Comparison of ENCODE assay signal across 1 cellular context in the genomic region with DNA sequence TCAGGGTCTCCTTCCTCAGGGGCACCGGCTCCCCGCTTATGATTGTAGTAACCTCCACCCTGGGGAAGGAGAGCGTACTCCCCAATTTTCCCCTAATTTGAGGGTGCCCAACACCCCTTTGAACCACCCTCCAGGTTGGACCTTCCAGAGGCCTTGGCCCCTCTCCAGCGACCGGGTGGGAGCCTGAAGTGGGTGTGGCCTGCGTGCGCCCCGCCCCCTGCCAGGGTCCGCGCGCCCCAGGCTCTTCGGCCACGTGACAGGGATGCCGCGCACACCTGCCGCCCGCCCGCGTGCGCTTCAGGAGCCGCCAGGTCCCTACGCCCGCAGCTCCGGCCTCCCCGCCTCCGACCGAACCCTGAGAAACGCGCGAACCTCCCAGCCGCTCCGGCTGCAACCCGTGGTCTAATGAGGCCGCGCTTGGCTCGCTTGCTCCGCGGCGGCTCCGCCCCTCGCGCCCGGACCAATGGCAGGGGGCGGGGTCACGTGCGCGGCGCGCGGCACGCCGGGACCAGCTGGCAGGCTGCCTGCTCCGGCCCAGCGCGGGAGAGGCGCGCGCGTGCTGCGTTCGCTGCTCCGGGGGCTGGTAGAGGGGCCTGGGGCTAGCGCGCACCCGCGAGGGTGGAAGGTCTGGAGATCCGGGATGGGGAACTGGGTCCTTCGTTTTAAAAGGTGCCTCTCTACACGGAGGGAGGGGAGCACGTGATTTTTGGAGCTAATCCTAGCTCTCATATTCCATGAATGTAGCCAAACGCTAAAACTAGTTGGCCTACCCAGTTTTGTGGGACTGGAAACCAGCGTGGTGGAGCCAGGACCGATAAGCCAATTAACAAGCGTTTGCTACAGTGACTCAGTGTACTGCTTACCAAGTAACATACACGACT.
A peak's percentile ranks its signal among the peaks of the same experiment; 100 is the strongest.
TF ChIP-seq lines count a peak whose summit lies in the region.

A gene (minus strand): TSS at position 404 of the 881 bp plus-strand sequence. CDS start 618 bp downstream, outside the sequence.

TF ChIP-seq in HepG2, 621 proteins besides CTCF, POLR2A, EP300 and RAD21 (continued from another document and continues in another):
- TF ChIP-seq, protein P1, sequence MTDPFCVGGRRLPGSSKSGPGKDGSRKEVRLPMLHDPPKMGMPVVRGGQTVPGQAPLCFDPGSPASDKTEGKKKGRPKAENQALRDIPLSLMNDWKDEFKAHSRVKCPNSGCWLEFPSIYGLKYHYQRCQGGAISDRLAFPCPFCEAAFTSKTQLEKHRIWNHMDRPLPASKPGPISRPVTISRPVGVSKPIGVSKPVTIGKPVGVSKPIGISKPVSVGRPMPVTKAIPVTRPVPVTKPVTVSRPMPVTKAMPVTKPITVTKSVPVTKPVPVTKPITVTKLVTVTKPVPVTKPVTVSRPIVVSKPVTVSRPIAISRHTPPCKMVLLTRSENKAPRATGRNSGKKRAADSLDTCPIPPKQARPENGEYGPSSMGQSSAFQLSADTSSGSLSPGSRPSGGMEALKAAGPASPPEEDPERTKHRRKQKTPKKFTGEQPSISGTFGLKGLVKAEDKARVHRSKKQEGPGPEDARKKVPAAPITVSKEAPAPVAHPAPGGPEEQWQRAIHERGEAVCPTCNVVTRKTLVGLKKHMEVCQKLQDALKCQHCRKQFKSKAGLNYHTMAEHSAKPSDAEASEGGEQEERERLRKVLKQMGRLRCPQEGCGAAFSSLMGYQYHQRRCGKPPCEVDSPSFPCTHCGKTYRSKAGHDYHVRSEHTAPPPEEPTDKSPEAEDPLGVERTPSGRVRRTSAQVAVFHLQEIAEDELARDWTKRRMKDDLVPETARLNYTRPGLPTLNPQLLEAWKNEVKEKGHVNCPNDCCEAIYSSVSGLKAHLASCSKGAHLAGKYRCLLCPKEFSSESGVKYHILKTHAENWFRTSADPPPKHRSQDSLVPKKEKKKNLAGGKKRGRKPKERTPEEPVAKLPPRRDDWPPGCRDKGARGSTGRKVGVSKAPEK (CRISPR knock-in tag; IDR thresholded peaks at IDR 0.05; ENCODE audit: borderline replicate concordance) = no peak
- TF ChIP-seq SOX13 (IDR thresholded peaks at IDR 0.05) (no peak), SOX13 (CRISPR knock-in tag; conservative IDR thresholded peaks at IDR 0.05 in 1 of 2, IDR thresholded peaks at IDR 0.05 in 1 of 2) (0 out of 4 replicates have a peak, but pooled peaks of 1 of the 2 experiments have one; percentile 37), ZNF224 (CRISPR knock-in tag; IDR thresholded peaks at IDR 0.05) (peak; percentile 91; the same call in 1 of the 2 replicates), MEIS2 (CRISPR knock-in tag; IDR thresholded peaks at IDR 0.05) (peak; percentile 91), GTF2F1 (IDR thresholded peaks at IDR 0.05; ENCODE audit: low read length) (no peak), RCOR2 (CRISPR knock-in tag; IDR thresholded peaks at IDR 0.05) (no peak), MEF2D (CRISPR knock-in tag; IDR thresholded peaks at IDR 0.05) (peak; percentile 49; the same call in 1 of the 2 replicates), ZNF776 (CRISPR knock-in tag; IDR thresholded peaks at IDR 0.05) (peak; percentile 99), ZC3H4 (CRISPR knock-in tag; IDR thresholded peaks at IDR 0.05; ENCODE audit: borderline replicate concordance) (no peak), ZNF557 (CRISPR knock-in tag; IDR thresholded peaks at IDR 0.05) (0 out of 2 replicates have a peak, but pooled peaks have one; percentile 40), GATAD1 (CRISPR knock-in tag; IDR thresholded peaks at IDR 0.05) (peak; percentile 66), FOXA3 (CRISPR knock-in tag; IDR thresholded peaks at IDR 0.05) (peak; percentile 57), ZBTB21 (CRISPR knock-in tag; IDR thresholded peaks at IDR 0.05) (no peak), ARHGAP35 (CRISPR knock-in tag; IDR thresholded peaks at IDR 0.05; ENCODE audit: borderline replicate concordance) (peak; percentile 86), FLYWCH1 (CRISPR knock-in tag; IDR thresholded peaks at IDR 0.05) (peak; percentile 98; the same call in 1 of the 2 replicates), ZNF143 (CRISPR knock-in tag; IDR thresholded peaks at IDR 0.05) (peak; percentile 87), PAWR (CRISPR knock-in tag; IDR thresholded peaks at IDR 0.05; ENCODE audit: borderline replicate concordance) (no peak), KDM5B (CRISPR knock-in tag; IDR thresholded peaks at IDR 0.05; ENCODE audit: borderline replicate concordance) (peak; percentile 100)
- TF ChIP-seq, protein P2, sequence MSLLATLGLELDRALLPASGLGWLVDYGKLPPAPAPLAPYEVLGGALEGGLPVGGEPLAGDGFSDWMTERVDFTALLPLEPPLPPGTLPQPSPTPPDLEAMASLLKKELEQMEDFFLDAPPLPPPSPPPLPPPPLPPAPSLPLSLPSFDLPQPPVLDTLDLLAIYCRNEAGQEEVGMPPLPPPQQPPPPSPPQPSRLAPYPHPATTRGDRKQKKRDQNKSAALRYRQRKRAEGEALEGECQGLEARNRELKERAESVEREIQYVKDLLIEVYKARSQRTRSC (CRISPR knock-in tag; IDR thresholded peaks at IDR 0.05; ENCODE audit: low read depth) = peak; percentile 50; the same call in 1 of the 2 replicates
- TF ChIP-seq, protein P3, sequence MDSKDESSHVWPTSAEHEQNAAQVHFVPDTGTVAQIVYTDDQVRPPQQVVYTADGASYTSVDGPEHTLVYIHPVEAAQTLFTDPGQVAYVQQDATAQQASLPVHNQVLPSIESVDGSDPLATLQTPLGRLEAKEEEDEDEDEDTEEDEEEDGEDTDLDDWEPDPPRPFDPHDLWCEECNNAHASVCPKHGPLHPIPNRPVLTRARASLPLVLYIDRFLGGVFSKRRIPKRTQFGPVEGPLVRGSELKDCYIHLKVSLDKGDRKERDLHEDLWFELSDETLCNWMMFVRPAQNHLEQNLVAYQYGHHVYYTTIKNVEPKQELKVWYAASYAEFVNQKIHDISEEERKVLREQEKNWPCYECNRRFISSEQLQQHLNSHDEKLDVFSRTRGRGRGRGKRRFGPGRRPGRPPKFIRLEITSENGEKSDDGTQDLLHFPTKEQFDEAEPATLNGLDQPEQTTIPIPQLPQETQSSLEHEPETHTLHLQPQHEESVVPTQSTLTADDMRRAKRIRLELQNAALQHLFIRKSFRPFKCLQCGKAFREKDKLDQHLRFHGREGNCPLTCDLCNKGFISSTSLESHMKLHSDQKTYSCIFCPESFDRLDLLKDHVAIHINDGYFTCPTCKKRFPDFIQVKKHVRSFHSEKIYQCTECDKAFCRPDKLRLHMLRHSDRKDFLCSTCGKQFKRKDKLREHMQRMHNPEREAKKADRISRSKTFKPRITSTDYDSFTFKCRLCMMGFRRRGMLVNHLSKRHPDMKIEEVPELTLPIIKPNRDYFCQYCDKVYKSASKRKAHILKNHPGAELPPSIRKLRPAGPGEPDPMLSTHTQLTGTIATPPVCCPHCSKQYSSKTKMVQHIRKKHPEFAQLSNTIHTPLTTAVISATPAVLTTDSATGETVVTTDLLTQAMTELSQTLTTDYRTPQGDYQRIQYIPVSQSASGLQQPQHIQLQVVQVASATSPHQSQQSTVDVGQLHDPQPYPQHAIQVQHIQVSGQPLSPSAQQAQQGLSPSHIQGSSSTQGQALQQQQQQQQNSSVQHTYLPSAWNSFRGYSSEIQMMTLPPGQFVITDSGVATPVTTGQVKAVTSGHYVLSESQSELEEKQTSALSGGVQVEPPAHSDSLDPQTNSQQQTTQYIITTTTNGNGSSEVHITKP (CRISPR knock-in tag; IDR thresholded peaks at IDR 0.05; ENCODE audit: low read depth) = peak; percentile 91
- TF ChIP-seq, protein P4, sequence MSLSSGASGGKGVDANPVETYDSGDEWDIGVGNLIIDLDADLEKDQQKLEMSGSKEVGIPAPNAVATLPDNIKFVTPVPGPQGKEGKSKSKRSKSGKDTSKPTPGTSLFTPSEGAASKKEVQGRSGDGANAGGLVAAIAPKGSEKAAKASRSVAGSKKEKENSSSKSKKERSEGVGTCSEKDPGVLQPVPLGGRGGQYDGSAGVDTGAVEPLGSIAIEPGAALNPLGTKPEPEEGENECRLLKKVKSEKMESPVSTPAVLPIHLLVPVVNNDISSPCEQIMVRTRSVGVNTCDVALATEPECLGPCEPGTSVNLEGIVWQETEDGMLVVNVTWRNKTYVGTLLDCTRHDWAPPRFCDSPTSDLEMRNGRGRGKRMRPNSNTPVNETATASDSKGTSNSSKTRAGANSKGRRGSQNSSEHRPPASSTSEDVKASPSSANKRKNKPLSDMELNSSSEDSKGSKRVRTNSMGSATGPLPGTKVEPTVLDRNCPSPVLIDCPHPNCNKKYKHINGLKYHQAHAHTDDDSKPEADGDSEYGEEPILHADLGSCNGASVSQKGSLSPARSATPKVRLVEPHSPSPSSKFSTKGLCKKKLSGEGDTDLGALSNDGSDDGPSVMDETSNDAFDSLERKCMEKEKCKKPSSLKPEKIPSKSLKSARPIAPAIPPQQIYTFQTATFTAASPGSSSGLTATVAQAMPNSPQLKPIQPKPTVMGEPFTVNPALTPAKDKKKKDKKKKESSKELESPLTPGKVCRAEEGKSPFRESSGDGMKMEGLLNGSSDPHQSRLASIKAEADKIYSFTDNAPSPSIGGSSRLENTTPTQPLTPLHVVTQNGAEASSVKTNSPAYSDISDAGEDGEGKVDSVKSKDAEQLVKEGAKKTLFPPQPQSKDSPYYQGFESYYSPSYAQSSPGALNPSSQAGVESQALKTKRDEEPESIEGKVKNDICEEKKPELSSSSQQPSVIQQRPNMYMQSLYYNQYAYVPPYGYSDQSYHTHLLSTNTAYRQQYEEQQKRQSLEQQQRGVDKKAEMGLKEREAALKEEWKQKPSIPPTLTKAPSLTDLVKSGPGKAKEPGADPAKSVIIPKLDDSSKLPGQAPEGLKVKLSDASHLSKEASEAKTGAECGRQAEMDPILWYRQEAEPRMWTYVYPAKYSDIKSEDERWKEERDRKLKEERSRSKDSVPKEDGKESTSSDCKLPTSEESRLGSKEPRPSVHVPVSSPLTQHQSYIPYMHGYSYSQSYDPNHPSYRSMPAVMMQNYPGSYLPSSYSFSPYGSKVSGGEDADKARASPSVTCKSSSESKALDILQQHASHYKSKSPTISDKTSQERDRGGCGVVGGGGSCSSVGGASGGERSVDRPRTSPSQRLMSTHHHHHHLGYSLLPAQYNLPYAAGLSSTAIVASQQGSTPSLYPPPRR (CRISPR knock-in tag; IDR thresholded peaks at IDR 0.05; ENCODE audit: borderline replicate concordance) = peak; percentile 43; the same call in 1 of the 2 replicates
- TF ChIP-seq, protein P5, sequence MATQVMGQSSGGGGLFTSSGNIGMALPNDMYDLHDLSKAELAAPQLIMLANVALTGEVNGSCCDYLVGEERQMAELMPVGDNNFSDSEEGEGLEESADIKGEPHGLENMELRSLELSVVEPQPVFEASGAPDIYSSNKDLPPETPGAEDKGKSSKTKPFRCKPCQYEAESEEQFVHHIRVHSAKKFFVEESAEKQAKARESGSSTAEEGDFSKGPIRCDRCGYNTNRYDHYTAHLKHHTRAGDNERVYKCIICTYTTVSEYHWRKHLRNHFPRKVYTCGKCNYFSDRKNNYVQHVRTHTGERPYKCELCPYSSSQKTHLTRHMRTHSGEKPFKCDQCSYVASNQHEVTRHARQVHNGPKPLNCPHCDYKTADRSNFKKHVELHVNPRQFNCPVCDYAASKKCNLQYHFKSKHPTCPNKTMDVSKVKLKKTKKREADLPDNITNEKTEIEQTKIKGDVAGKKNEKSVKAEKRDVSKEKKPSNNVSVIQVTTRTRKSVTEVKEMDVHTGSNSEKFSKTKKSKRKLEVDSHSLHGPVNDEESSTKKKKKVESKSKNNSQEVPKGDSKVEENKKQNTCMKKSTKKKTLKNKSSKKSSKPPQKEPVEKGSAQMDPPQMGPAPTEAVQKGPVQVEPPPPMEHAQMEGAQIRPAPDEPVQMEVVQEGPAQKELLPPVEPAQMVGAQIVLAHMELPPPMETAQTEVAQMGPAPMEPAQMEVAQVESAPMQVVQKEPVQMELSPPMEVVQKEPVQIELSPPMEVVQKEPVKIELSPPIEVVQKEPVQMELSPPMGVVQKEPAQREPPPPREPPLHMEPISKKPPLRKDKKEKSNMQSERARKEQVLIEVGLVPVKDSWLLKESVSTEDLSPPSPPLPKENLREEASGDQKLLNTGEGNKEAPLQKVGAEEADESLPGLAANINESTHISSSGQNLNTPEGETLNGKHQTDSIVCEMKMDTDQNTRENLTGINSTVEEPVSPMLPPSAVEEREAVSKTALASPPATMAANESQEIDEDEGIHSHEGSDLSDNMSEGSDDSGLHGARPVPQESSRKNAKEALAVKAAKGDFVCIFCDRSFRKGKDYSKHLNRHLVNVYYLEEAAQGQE (IDR thresholded peaks at IDR 0.05; ENCODE audit: borderline replicate concordance in 1 of 2, low read depth in 1 of 2, low read length in 2 of 2) = peak in 1 of 2 experiments; percentile 27; a peak in 1 of 4 replicates
- TF ChIP-seq, protein P6, sequence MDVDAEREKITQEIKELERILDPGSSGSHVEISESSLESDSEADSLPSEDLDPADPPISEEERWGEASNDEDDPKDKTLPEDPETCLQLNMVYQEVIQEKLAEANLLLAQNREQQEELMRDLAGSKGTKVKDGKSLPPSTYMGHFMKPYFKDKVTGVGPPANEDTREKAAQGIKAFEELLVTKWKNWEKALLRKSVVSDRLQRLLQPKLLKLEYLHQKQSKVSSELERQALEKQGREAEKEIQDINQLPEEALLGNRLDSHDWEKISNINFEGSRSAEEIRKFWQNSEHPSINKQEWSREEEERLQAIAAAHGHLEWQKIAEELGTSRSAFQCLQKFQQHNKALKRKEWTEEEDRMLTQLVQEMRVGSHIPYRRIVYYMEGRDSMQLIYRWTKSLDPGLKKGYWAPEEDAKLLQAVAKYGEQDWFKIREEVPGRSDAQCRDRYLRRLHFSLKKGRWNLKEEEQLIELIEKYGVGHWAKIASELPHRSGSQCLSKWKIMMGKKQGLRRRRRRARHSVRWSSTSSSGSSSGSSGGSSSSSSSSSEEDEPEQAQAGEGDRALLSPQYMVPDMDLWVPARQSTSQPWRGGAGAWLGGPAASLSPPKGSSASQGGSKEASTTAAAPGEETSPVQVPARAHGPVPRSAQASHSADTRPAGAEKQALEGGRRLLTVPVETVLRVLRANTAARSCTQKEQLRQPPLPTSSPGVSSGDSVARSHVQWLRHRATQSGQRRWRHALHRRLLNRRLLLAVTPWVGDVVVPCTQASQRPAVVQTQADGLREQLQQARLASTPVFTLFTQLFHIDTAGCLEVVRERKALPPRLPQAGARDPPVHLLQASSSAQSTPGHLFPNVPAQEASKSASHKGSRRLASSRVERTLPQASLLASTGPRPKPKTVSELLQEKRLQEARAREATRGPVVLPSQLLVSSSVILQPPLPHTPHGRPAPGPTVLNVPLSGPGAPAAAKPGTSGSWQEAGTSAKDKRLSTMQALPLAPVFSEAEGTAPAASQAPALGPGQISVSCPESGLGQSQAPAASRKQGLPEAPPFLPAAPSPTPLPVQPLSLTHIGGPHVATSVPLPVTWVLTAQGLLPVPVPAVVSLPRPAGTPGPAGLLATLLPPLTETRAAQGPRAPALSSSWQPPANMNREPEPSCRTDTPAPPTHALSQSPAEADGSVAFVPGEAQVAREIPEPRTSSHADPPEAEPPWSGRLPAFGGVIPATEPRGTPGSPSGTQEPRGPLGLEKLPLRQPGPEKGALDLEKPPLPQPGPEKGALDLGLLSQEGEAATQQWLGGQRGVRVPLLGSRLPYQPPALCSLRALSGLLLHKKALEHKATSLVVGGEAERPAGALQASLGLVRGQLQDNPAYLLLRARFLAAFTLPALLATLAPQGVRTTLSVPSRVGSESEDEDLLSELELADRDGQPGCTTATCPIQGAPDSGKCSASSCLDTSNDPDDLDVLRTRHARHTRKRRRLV (CRISPR knock-in tag; IDR thresholded peaks at IDR 0.05) = no peak
- TF ChIP-seq, protein P7, sequence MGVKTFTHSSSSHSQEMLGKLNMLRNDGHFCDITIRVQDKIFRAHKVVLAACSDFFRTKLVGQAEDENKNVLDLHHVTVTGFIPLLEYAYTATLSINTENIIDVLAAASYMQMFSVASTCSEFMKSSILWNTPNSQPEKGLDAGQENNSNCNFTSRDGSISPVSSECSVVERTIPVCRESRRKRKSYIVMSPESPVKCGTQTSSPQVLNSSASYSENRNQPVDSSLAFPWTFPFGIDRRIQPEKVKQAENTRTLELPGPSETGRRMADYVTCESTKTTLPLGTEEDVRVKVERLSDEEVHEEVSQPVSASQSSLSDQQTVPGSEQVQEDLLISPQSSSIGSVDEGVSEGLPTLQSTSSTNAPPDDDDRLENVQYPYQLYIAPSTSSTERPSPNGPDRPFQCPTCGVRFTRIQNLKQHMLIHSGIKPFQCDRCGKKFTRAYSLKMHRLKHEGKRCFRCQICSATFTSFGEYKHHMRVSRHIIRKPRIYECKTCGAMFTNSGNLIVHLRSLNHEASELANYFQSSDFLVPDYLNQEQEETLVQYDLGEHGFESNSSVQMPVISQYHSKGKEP (CRISPR knock-in tag; IDR thresholded peaks at IDR 0.05) = no peak; the same call in 1 of the 2 replicates
